9 cellular contexts compared by ENCODE assay signal in genomic region chr19:29943615-29944014, GRCh38. TPM values are rescaled to one million over a fixed set of nuclear protein-coding genes. Genes with fewer than 3 reads are reported as not detected.
A peak's percentile ranks its signal among the peaks of the same experiment; 100 is the strongest.
DNase-seq lines count a peak whose midpoint lies in the region; ATAC-seq and TF ChIP-seq lines count a peak whose summit lies in the region.
"Had no signal": no experiment of that assay in that cellular context is flagged by ENCODE, and none has a peak within 500 bp of the region (broad histone marks: within the 10 kb centered on the region; RNA-seq: fewer than 3 reads in every experiment).

No MANE protein-coding gene starts in this region.

- H3K4me3 Mint-ChIP-seq in activated CD8-positive, alpha-beta memory T cell treated with anti-CD3 and anti-CD28 coated beads, Interleukin-2, amount 10 ng/mL, durations not matched to agents 7 days and 5 days: peak overlapping the region; percentile 99
- H3K4me3 Mint-ChIP-seq in stimulated activated effector memory CD8-positive, alpha-beta T cell treated with anti-CD3 and anti-CD28 coated beads, Interleukin-12 subunit alpha, Interleukin-12 subunit beta, amount 100 ng/mL, for 72 hours: peak overlapping the region; percentile 88

- no peak for ATAC-seq in activated CD8-positive, alpha-beta memory T cell treated with anti-CD3 and anti-CD28 coated beads, Interleukin-2, amount 10 ng/mL, durations not matched to agents 7 days and 5 days
- ATAC-seq in stimulated activated effector memory CD8-positive, alpha-beta T cell treated with anti-CD3 and anti-CD28 coated beads, Interleukin-12 subunit alpha, Interleukin-12 subunit beta, amount 100 ng/mL, for 72 hours: no peak
- ATAC-seq in HG02571 (IDR thresholded peaks at IDR 0.05; ENCODE audit: unreplicated experiment) (no peak), GM19467 (IDR thresholded peaks at IDR 0.05; ENCODE audit: unreplicated experiment) (no peak)
- ATAC-seq: left lung had no signal

- H3K27ac Mint-ChIP-seq in activated CD8-positive, alpha-beta memory T cell treated with anti-CD3 and anti-CD28 coated beads, Interleukin-2, amount 10 ng/mL, durations not matched to agents 7 days and 5 days: peak overlapping the region; percentile 94
- peak overlapping the region; percentile 93 for H3K27ac Mint-ChIP-seq in stimulated activated effector memory CD8-positive, alpha-beta T cell treated with anti-CD3 and anti-CD28 coated beads, Interleukin-12 subunit alpha, Interleukin-12 subunit beta, amount 100 ng/mL, for 72 hours

- TF ChIP-seq CTCF in VCaP (conservative IDR thresholded peaks at IDR 0.05): no peak

- H3K9me3 Mint-ChIP-seq in activated CD8-positive, alpha-beta memory T cell treated with anti-CD3 and anti-CD28 coated beads, Interleukin-2, amount 10 ng/mL, durations not matched to agents 7 days and 5 days (ENCODE audit: low read depth): no peaks in the 10 kb centered on the region
- H3K9me3 Mint-ChIP-seq in stimulated activated effector memory CD8-positive, alpha-beta T cell treated with anti-CD3 and anti-CD28 coated beads, Interleukin-12 subunit alpha, Interleukin-12 subunit beta, amount 100 ng/mL, for 72 hours: no peaks in the 10 kb centered on the region

- peaks cover 52% of the 10 kb centered on the region for H3K4me1 Mint-ChIP-seq in activated CD8-positive, alpha-beta memory T cell treated with anti-CD3 and anti-CD28 coated beads, Interleukin-2, amount 10 ng/mL, durations not matched to agents 7 days and 5 days
- peaks cover 43% of the 10 kb centered on the region for H3K4me1 Mint-ChIP-seq in stimulated activated effector memory CD8-positive, alpha-beta T cell treated with anti-CD3 and anti-CD28 coated beads, Interleukin-12 subunit alpha, Interleukin-12 subunit beta, amount 100 ng/mL, for 72 hours

- peaks cover 24% of the 10 kb centered on the region for H3K36me3 Mint-ChIP-seq in activated CD8-positive, alpha-beta memory T cell treated with anti-CD3 and anti-CD28 coated beads, Interleukin-2, amount 10 ng/mL, durations not matched to agents 7 days and 5 days
- H3K36me3 Mint-ChIP-seq in stimulated activated effector memory CD8-positive, alpha-beta T cell treated with anti-CD3 and anti-CD28 coated beads, Interleukin-12 subunit alpha, Interleukin-12 subunit beta, amount 100 ng/mL, for 72 hours: peaks cover 13% of the 10 kb centered on the region

- peaks cover 4% of the 10 kb centered on the region for H3K27me3 Mint-ChIP-seq in activated CD8-positive, alpha-beta memory T cell treated with anti-CD3 and anti-CD28 coated beads, Interleukin-2, amount 10 ng/mL, durations not matched to agents 7 days and 5 days

- DNase-seq in activated CD8-positive, alpha-beta memory T cell treated with anti-CD3 and anti-CD28 coated beads, Interleukin-2, amount 10 ng/mL, durations not matched to agents 7 days and 5 days: no peak
- no peak for DNase-seq in activated CD8-positive, alpha-beta memory T cell treated with anti-CD3 and anti-CD28 coated beads, Interleukin-2, amount 50 U/mL, for 4 hours
- peak; percentile 34 for DNase-seq in fibroblast of peridontal ligament (ENCODE audit: extremely low read depth)
- no peak for DNase-seq in stimulated activated effector memory CD8-positive, alpha-beta T cell treated with anti-CD3 and anti-CD28 coated beads, Interleukin-12 subunit alpha, Interleukin-12 subunit beta, amount 100 ng/mL, for 72 hours (ENCODE audit: low spot score in 2 of 2)
- no peak for DNase-seq in effector CD4-positive, alpha-beta T cell
- DNase-seq: left lung had no signal

- CTCF ChIA-PET in activated CD8-positive, alpha-beta memory T cell treated with anti-CD3 and anti-CD28 coated beads, Interleukin-2, amount 10 ng/mL, durations not matched to agents 7 days and 5 days (lab: Charles Lee): interaction anchor here (1.2 kb wide), 1 partner anchor 52 kb away, joined by 3 read pairs; no protein-coding TSS in a partner anchor

- peak overlapping the region; percentile 89 for H3K27ac ChIP-seq in VCaP
- H3K27ac ChIP-seq: left lung had no signal

RNA-seq across cellular contexts. Expression of gene URI1, which starts 1.6 kb away (rescaled TPM):
- total RNA-seq in activated CD8-positive, alpha-beta memory T cell treated with anti-CD3 and anti-CD28 coated beads, Interleukin-2, amount 10 ng/mL, durations not matched to agents 7 days and 5 days: 10 to 100 TPM; 48.3 to 60.8 TPM
